Comparison of ENCODE assay signal across 11 cellular contexts in genomic region chr7:139842414-139843210, GRCh38. TPM values are rescaled to one million over a fixed set of nuclear protein-coding genes. Genes with fewer than 3 reads are reported as not detected.
DNase-seq lines count a peak whose midpoint lies in the region; ATAC-seq and TF ChIP-seq lines count a peak whose summit lies in the region.
"Had no signal": no experiment of that assay in that cellular context is flagged by ENCODE, and none has a peak within 500 bp of the region (broad histone marks: within the 10 kb centered on the region; RNA-seq: fewer than 3 reads in every experiment).

No MANE protein-coding gene starts in this region.

- intact Hi-C loops in heart left ventricle (cut with DNase I): no loop called here
- intact Hi-C loops in Right ventricle myocardium superior (cut with DNase I): no loop called here
- intact Hi-C loops in thyroid gland (cut with DNase I): no loop called here
- intact Hi-C loops in dorsolateral prefrontal cortex (cut with DNase I): no loop called here
- intact Hi-C loops in CD8-positive, alpha-beta T cell (cut with DNase I, micrococcal nuclease): no loop called here

- no peaks in the 10 kb centered on the region for H3K36me3 ChIP-seq in heart left ventricle
- H3K36me3 ChIP-seq in thyroid gland: no peaks in the 10 kb centered on the region
- no peaks in the 10 kb centered on the region for H3K36me3 ChIP-seq in CD8-positive, alpha-beta T cell (ENCODE audit: insufficient read depth, low read length)
- H3K36me3 ChIP-seq: pancreas had no signal

- no peak overlapping the region for H3K4me3 Mint-ChIP-seq in CD8-positive, alpha-beta T cell
- H3K4me3 Mint-ChIP-seq: activated naive CD4-positive, alpha-beta T cell treated with anti-CD3 and anti-CD28 coated beads for 36 hours had no signal

- H3K27me3 ChIP-seq in heart left ventricle (no peaks in the 10 kb centered on the region), thyroid gland (no peaks in the 10 kb centered on the region), dorsolateral prefrontal cortex (no peaks in the 10 kb centered on the region)
- H3K27me3 ChIP-seq in CD8-positive, alpha-beta T cell (ENCODE audit: insufficient read depth, low read length): no peaks in the 10 kb centered on the region
- H3K27me3 ChIP-seq: pancreas had no signal

- H3K36me3 Mint-ChIP-seq in CD8-positive, alpha-beta T cell: no peaks in the 10 kb centered on the region

- POLR2A ChIA-PET in CD8-positive, alpha-beta T cell (lab: Charles Lee): no interaction called here

- H3K9me3 Mint-ChIP-seq in CD8-positive, alpha-beta T cell: no peaks in the 10 kb centered on the region
- H3K9me3 Mint-ChIP-seq: activated naive CD4-positive, alpha-beta T cell treated with anti-CD3 and anti-CD28 coated beads for 36 hours had no signal

- peaks cover 2% of the 10 kb centered on the region for H3K27me3 Mint-ChIP-seq in CD8-positive, alpha-beta T cell (ENCODE audit: low read depth)

- CTCF ChIA-PET in CD8-positive, alpha-beta T cell (lab: Charles Lee): no interaction called here

- DNase-seq in heart left ventricle (no peak), Right ventricle myocardium superior (no peak), epithelial cell of esophagus (ENCODE audit: low read depth) (peak; percentile 16), thyroid gland (peak; percentile 65), dorsolateral prefrontal cortex (no peak), NCI-H146 (lab: John Stamatoyannopoulos, UW) (no peak)
- DNase-seq in CD8-positive, alpha-beta T cell: no peak
- DNase-seq: activated naive CD4-positive, alpha-beta T cell treated with anti-CD3 and anti-CD28 coated beads for 36 hours; foreskin fibroblast; pancreas had no signal

- TF ChIP-seq POLR2A in heart left ventricle (IDR thresholded peaks at IDR 0.05) (no peak), thyroid gland (IDR thresholded peaks at IDR 0.05) (no peak)

- ATAC-seq in heart left ventricle: peak in 1 of 4 donors; percentile 42
- ATAC-seq in Right ventricle myocardium superior (ENCODE audit: poor library complexity): no peak
- ATAC-seq in HG03103 (IDR thresholded peaks at IDR 0.05; ENCODE audit: low read depth, unreplicated experiment): peak; percentile 82
- ATAC-seq in CD8-positive, alpha-beta T cell: no peak
- ATAC-seq: pancreas had no signal

- 67 to 86% (median 78%) methylated on average over 14 to 15 of the region's 15 CpGs for WGBS in heart left ventricle, 4 donors
- WGBS in thyroid gland, 2 donors: 37 to 39% methylated on average over 15 of the region's 15 CpGs

- H3K9me3 ChIP-seq in heart left ventricle (no peaks in the 10 kb centered on the region), thyroid gland (no peaks in the 10 kb centered on the region)
- H3K9me3 ChIP-seq in CD8-positive, alpha-beta T cell (ENCODE audit: low read length): no peaks in the 10 kb centered on the region
- H3K9me3 ChIP-seq: pancreas had no signal

- no peak overlapping the region for H3K27ac Mint-ChIP-seq in CD8-positive, alpha-beta T cell
- H3K27ac Mint-ChIP-seq: activated naive CD4-positive, alpha-beta T cell treated with anti-CD3 and anti-CD28 coated beads for 36 hours had no signal

- H3K4me1 ChIP-seq in heart left ventricle (peaks cover 0 to 19% (median 0%) of the 10 kb centered on the region in 12 donors), thyroid gland (peaks cover 9% of the 10 kb centered on the region in 2 donors)
- H3K4me1 ChIP-seq in CD8-positive, alpha-beta T cell (ENCODE audit: insufficient read depth, low read length): no peaks in the 10 kb centered on the region
- H3K4me1 ChIP-seq: pancreas had no signal

- TF ChIP-seq CTCF in heart left ventricle (IDR thresholded peaks at IDR 0.05) (no peak), epithelial cell of esophagus (IDR thresholded peaks at IDR 0.05; ENCODE audit: insufficient read depth, low read depth, low read length, missing control alignments) (no peak), thyroid gland (IDR thresholded peaks at IDR 0.05) (no peak), dorsolateral prefrontal cortex (IDR thresholded peaks at IDR 0.05 in 54 of 56, conservative IDR thresholded peaks at IDR 0.05 in 2 of 56; ENCODE audit: low read depth in 1 of 56, partially characterized antibody in 56 of 56) (no peak)
- TF ChIP-seq CTCF in CD8-positive, alpha-beta T cell (IDR thresholded peaks at IDR 0.05): no peak

- H3K27ac ChIP-seq in heart left ventricle (peak overlapping the region in 1 of 12 donors; percentile 65), thyroid gland (peak overlapping the region in 1 of 3 donors; percentile 22), dorsolateral prefrontal cortex (no peak overlapping the region)
- no peak overlapping the region for H3K27ac ChIP-seq in CD8-positive, alpha-beta T cell (ENCODE audit: low read depth, low read length)
- H3K27ac ChIP-seq: pancreas had no signal

- H3K4me1 Mint-ChIP-seq in CD8-positive, alpha-beta T cell (ENCODE audit: low read depth): no peaks in the 10 kb centered on the region

- H3K4me3 ChIP-seq in heart left ventricle (peak overlapping the region in 8 of 12 donors; percentile 3 to 37 (median 24)), epithelial cell of esophagus (ENCODE audit: low read length) (no peak overlapping the region), thyroid gland (replicated peaks in 1 of 3) (no peak overlapping the region), dorsolateral prefrontal cortex (no peak overlapping the region)
- no peak overlapping the region for H3K4me3 ChIP-seq in CD8-positive, alpha-beta T cell (ENCODE audit: low read depth, low read length)
- H3K4me3 ChIP-seq: pancreas had no signal

RNA-seq across cellular contexts. Expression of gene TBXAS1, which starts 13.5 kb away (rescaled TPM):
- total RNA-seq in heart left ventricle (10 to 100 TPM in 2 of 9 donors, 1 to 10 TPM in 7; 2.0 to 32.0 (median 4.7) TPM), Right ventricle myocardium superior (4.2 TPM), thyroid gland (10 to 100 TPM in 2 of 4 donors, 1 to 10 TPM in 2; 5.1 to 13.2 (median 8.7) TPM), dorsolateral prefrontal cortex (10 to 100 TPM in 73 of 120 experiments, 1 to 10 TPM in 47; 3.2 to 24.8 (median 11.3) TPM)
- 10 to 100 TPM in 1 of 2 donors, 1 to 10 TPM in 1; 2.3 to 12.8 TPM for polyA plus RNA-seq in heart left ventricle
- under 1 TPM; 0.43 to 0.97 TPM for total RNA-seq in CD8-positive, alpha-beta T cell

Comparison
In these comparisons a context has a peak if more than half of its experiments do, and no peak if none do; other contexts are left out.
1. DNase-seq: peak in epithelial cell of esophagus (single experiment) and thyroid gland (2 of 2); none in heart left ventricle (0 of 5), Right ventricle myocardium superior (single experiment), dorsolateral prefrontal cortex (0 of 10), NCI-H146 (single experiment) and CD8-positive, alpha-beta T cell (0 of 7).
2. H3K4me3 ChIP-seq: peak in heart left ventricle (8 of 12); none in epithelial cell of esophagus (single experiment), thyroid gland (0 of 3), dorsolateral prefrontal cortex (0 of 59) and CD8-positive, alpha-beta T cell (single experiment).